In genomic region chr9:94014066-94014654, GRCh38 we compare ENCODE assay signal across 9 cellular contexts. TPM values are rescaled to one million over a fixed set of nuclear protein-coding genes. Genes with fewer than 3 reads are reported as not detected.
DNase-seq lines count a peak whose midpoint lies in the region; ATAC-seq and TF ChIP-seq lines count a peak whose summit lies in the region.
"Had no signal": no experiment of that assay in that cellular context is flagged by ENCODE, and none has a peak within 500 bp of the region (broad histone marks: within the 10 kb centered on the region; RNA-seq: fewer than 3 reads in every experiment).

No MANE protein-coding gene starts in this region.

- no peaks in the 10 kb centered on the region for H3K4me1 ChIP-seq in body of pancreas
- no peaks in the 10 kb centered on the region for H3K4me1 ChIP-seq in lung (ENCODE audit: control insufficient read depth in 2 of 2, insufficient read depth in 2 of 2, low read length in 2 of 2)

- H3K9me3 ChIP-seq in body of pancreas (no peaks in the 10 kb centered on the region), lung (ENCODE audit: control insufficient read depth in 2 of 2, insufficient read depth in 1 of 2, low read length in 1 of 2) (no peaks in the 10 kb centered on the region)

- peak; percentile 21 for DNase-seq in NCI-H1694 treated with DMSO at 0.1 percent for 48 hours (lab: John Stamatoyannopoulos, UW)
- no peak for DNase-seq in NCI-H1694 (lab: John Stamatoyannopoulos, UW)
- DNase-seq in NCI-H1105 (lab: John Stamatoyannopoulos, UW) = peak; percentile 5
- peak in 1 of 4 donors; percentile 41 for DNase-seq in body of pancreas
- no peak for DNase-seq in lung (ENCODE audit: low spot score)
- no peak for DNase-seq in stimulated activated CD4-positive, alpha-beta T cell treated with anti-CD3 and anti-CD28 coated beads, Interleukin-4, amount 100 ng/mL, for 24 hours

- no peaks in the 10 kb centered on the region for H3K27me3 ChIP-seq in body of pancreas
- H3K27me3 ChIP-seq in lung (ENCODE audit: control insufficient read depth, insufficient read depth) = no peaks in the 10 kb centered on the region

- peak; percentile 55 for ATAC-seq in body of pancreas
- no peak for ATAC-seq in lung (ENCODE audit: insufficient read depth, low FRiP score)
- no peak for ATAC-seq in HG02623 (IDR thresholded peaks at IDR 0.05; ENCODE audit: unreplicated experiment)
- ATAC-seq in HG02884 (IDR thresholded peaks at IDR 0.05; ENCODE audit: unreplicated experiment) = no peak

- TF ChIP-seq CTCF in body of pancreas (IDR thresholded peaks at IDR 0.05) (peak; percentile 28 to 69 (median 55)), lung (IDR thresholded peaks at IDR 0.05; ENCODE audit: control extremely low read depth, extremely low read depth) (peak; percentile 34)

- no peak for TF ChIP-seq POLR2A in body of pancreas (IDR thresholded peaks at IDR 0.05)

- intact Hi-C loops in body of pancreas (cut with DNase I) = no loop called here

- 22 to 33% methylated on average over 1 of the region's 1 CpG for WGBS in body of pancreas, 2 donors
- 85% methylated on average over 1 of the region's 1 CpG for WGBS in lung, 2 donors

- no peak overlapping the region for H3K27ac ChIP-seq in body of pancreas
- H3K27ac ChIP-seq in lung (ENCODE audit: low read depth in 1 of 2, low read length in 1 of 2) = no peak overlapping the region

- H3K4me3 ChIP-seq in body of pancreas (no peak overlapping the region), lung (no peak overlapping the region)

- H3K36me3 ChIP-seq in body of pancreas (replicated peaks in 1 of 2; ENCODE audit: insufficient read depth in 1 of 2, low read depth in 2 of 2) (no peaks in the 10 kb centered on the region), lung (ENCODE audit: control insufficient read depth in 2 of 2, insufficient read depth in 2 of 2, low read length in 2 of 2) (no peaks in the 10 kb centered on the region)

RNA-seq across cellular contexts. Expression of gene BARX1, which starts 59.0 kb away (rescaled TPM):
- 1 to 10 TPM in 1 of 2 donors, under 1 TPM in 1; 0.26 to 5.6 TPM for total RNA-seq in body of pancreas
- total RNA-seq in lung = not detected
- polyA plus RNA-seq in lung = under 1 TPM; 0.08 to 0.09 TPM
- total RNA-seq: CD4-positive, CD25-positive, alpha-beta regulatory T cell had no signal
- polyA plus RNA-seq: CD4-positive, CD25-positive, alpha-beta regulatory T cell had no signal

Comparison
In these comparisons a context has a peak if more than half of its experiments do, and no peak if none do; other contexts are left out.
1. DNase-seq: peak in NCI-H1694 treated with DMSO at 0.1 percent for 48 hours (single experiment) and NCI-H1105 (single experiment); none in NCI-H1694 (single experiment), lung (single experiment) and stimulated activated CD4-positive, alpha-beta T cell treated with anti-CD3 and anti-CD28 coated beads, Interleukin-4, amount 100 ng/mL, for 24 hours (single experiment).